21 cellular contexts compared by ENCODE assay signal in genomic region chr11:57571631-57572030, GRCh38. TPM values are rescaled to one million over a fixed set of nuclear protein-coding genes. Genes with fewer than 3 reads are reported as not detected.
DNase-seq lines count a peak whose midpoint lies in the region; ATAC-seq, FAIRE-seq and TF ChIP-seq lines count a peak whose summit lies in the region.
"Had no signal": no experiment of that assay in that cellular context is flagged by ENCODE, and none has a peak within 500 bp of the region (broad histone marks: within the 10 kb centered on the region; RNA-seq: fewer than 3 reads in every experiment).

No MANE protein-coding gene starts in this region.

- no peak overlapping the region for H3K14ac ChIP-seq in H1 (ENCODE audit: insufficient read length)

- no peak overlapping the region for H4K5ac ChIP-seq in H1 (ENCODE audit: insufficient read length, low read depth, low read length)

- H3K4me1 ChIP-seq in H1 (replicated peaks in 1 of 4; ENCODE audit: control insufficient read depth in 3 of 4, insufficient read depth in 4 of 4, low read length in 3 of 4) (peaks cover under 1 to 10% (median 7%) of the 10 kb centered on the region in 4 experiments; a peak in 6 of 7 replicates), BE2C (no peaks in the 10 kb centered on the region)

- H2AFZ ChIP-seq in H1 (ENCODE audit: low read length), result no peak overlapping the region

- ATAC-seq in GM19324 (IDR thresholded peaks at IDR 0.05; ENCODE audit: low FRiP score, unreplicated experiment), result no peak
- ATAC-seq: activated CD8-positive, alpha-beta T cell treated with anti-CD3 and anti-CD28 coated beads, Interleukin-2, amount 10 ng/mL, durations not matched to agents 7 days and 5 days; upper lobe of right lung had no signal

- FAIRE-seq in H1 (lab: Jason Lieb, UNC), result no peak
- FAIRE-seq: H54 had no signal

- TF ChIP-seq RAD21 in H1 (IDR thresholded peaks at IDR 0.05 in 1 of 2, conservative IDR thresholded peaks at IDR 0.05 in 1 of 2; ENCODE audit: low read depth in 2 of 2, low read length in 2 of 2), result no peak

- no peaks in the 10 kb centered on the region for H3K36me3 ChIP-seq in H1 (ENCODE audit: control insufficient read depth in 2 of 4, insufficient read depth in 4 of 4, low read length in 3 of 4)
- no peaks in the 10 kb centered on the region for H3K36me3 ChIP-seq in BE2C
- H3K36me3 ChIP-seq: upper lobe of right lung had no signal

- no peak for TF ChIP-seq POLR2A in H1 (IDR thresholded peaks at IDR 0.05; ENCODE audit: control extremely low read depth in 1 of 2, low read depth in 2 of 2, low read length in 2 of 2)

- no peak overlapping the region for H2AK5ac ChIP-seq in H1 (ENCODE audit: low read depth, low read length)

- no peak overlapping the region for H2BK120ac ChIP-seq in H1 (replicated peaks; ENCODE audit: low read depth, low read length)

- H3K4ac ChIP-seq in H1 (replicated peaks; ENCODE audit: insufficient read length, low read depth, low read length), result no peak overlapping the region

- H2BK15ac ChIP-seq in H1 (ENCODE audit: low read length), result peak overlapping the region; percentile 2; the same call in 1 of the 2 replicates

- no peak overlapping the region for H4K8ac ChIP-seq in H1 (ENCODE audit: extremely low read depth, insufficient read depth, low read length)

- no peak overlapping the region for H3K23ac ChIP-seq in H1 (ENCODE audit: insufficient read length)

- H3K27me3 ChIP-seq in HL-60 (ENCODE audit: insufficient read depth, poor library complexity, severe bottlenecking) (no peaks in the 10 kb centered on the region), H1 (replicated peaks in 1 of 4; ENCODE audit: control insufficient read depth in 3 of 4, extremely low read depth in 1 of 4, insufficient read depth in 3 of 4, low read length in 3 of 4) (no peaks in the 10 kb centered on the region), BE2C (no peaks in the 10 kb centered on the region; the same call in 1 of the 2 replicates)
- H3K27me3 ChIP-seq: upper lobe of right lung had no signal

- H3K79me2 ChIP-seq in H1 (ENCODE audit: control insufficient read depth in 1 of 2, insufficient read depth in 2 of 2, low read length in 2 of 2), result peaks cover 0 to 3% of the 10 kb centered on the region in 2 experiments; a peak in 1 of 4 replicates

- no peaks in the 10 kb centered on the region for H3K9me3 ChIP-seq in H1 (ENCODE audit: insufficient read depth in 2 of 2, low read depth in 1 of 2, low read length in 1 of 2)
- no peaks in the 10 kb centered on the region for H3K9me3 ChIP-seq in BE2C
- H3K9me3 ChIP-seq: SK-N-SH, upper lobe of right lung had no signal

- no peak overlapping the region for H3K18ac ChIP-seq in H1 (ENCODE audit: extremely low read depth, low read length)

- peak overlapping the region; percentile 10; the same call in 1 of the 2 replicates for H3K27ac ChIP-seq in HL-60 (replicated peaks)
- H3K27ac ChIP-seq in H1 (ENCODE audit: low read depth, low read length), result no peak overlapping the region
- no peak overlapping the region for H3K27ac ChIP-seq in substantia nigra (ENCODE audit: low read depth, low read length, poor library complexity, severe bottlenecking)
- H3K27ac ChIP-seq: upper lobe of right lung, VCaP had no signal

- no peaks in the 10 kb centered on the region for H4K20me1 ChIP-seq in H1 (replicated peaks in 1 of 2; ENCODE audit: control insufficient read depth in 1 of 2, insufficient read depth in 2 of 2, low read length in 2 of 2)

- peaks cover 6% of the 10 kb centered on the region; the same call in 1 of the 2 replicates for H3K23me2 ChIP-seq in H1 (ENCODE audit: low read depth, low read length)

- no peak overlapping the region for H2BK20ac ChIP-seq in H1 (ENCODE audit: low read length)

- H3K4me2 ChIP-seq in H1 (ENCODE audit: insufficient read depth in 1 of 2, low read depth in 2 of 2, low read length in 2 of 2), result no peak overlapping the region
- H3K4me2 ChIP-seq: SK-N-SH had no signal

- TF ChIP-seq CTCF in HL-60 (IDR thresholded peaks at IDR 0.05; ENCODE audit: insufficient read depth, low read length), result no peak
- TF ChIP-seq CTCF in H1 (IDR thresholded peaks at IDR 0.05; ENCODE audit: control extremely low read depth in 1 of 3, insufficient read depth in 1 of 3, low read depth in 1 of 3, low read length in 3 of 3), result no peak
- no peak for TF ChIP-seq CTCF in BE2C (IDR thresholded peaks at IDR 0.05; ENCODE audit: low read depth, low read length)

- H2BK5ac ChIP-seq in H1 (ENCODE audit: low read depth, low read length), result no peak overlapping the region

- DNase-seq in HL-60 (ENCODE audit: low read depth in 1 of 2, low spot score in 1 of 2), result peak in 1 of 2 experiments; percentile 61
- DNase-seq in MV-4-11 (lab: John Stamatoyannopoulos, UW), result peak; percentile 62
- DNase-seq in H1 (ENCODE audit: low read depth in 1 of 2, low spot score in 2 of 2), result no peak
- DNase-seq in substantia nigra (lab: John Stamatoyannopoulos, UW), result no peak
- DNase-seq in BE2C, result no peak
- DNase-seq: activated CD8-positive, alpha-beta T cell treated with anti-CD3 and anti-CD28 coated beads, Interleukin-2, amount 10 ng/mL, durations not matched to agents 7 days and 5 days; anterior cingulate cortex; cerebellar nuclear complex; DMS153; endodermal cell; NCI-H187 treated with DMSO at 0.1 percent for 48 hours; SK-N-SH; stimulated activated CD4-positive, alpha-beta T cell treated with anti-CD3 and anti-CD28 coated beads, Interleukin-12 subunit alpha, Interleukin-12 subunit beta, amount 100 ng/mL, for 4 hours; upper lobe of right lung had no signal

- no peak overlapping the region for H3K4me3 ChIP-seq in HL-60 (replicated peaks; ENCODE audit: insufficient read depth, low read length)
- no peak overlapping the region for H3K4me3 ChIP-seq in H1 (ENCODE audit: extremely low read depth in 1 of 4, insufficient read depth in 2 of 4, low read depth in 3 of 4, low read length in 4 of 4)
- no peak overlapping the region for H3K4me3 ChIP-seq in BE2C (ENCODE audit: low read depth, low read length)
- H3K4me3 ChIP-seq: upper lobe of right lung had no signal

- POLR2A ChIA-PET in H1 (lab: Charles Lee; ENCODE audit: partially characterized antibody), result interaction anchor here (0.6 to 9.7 kb wide), 6 partner anchors 8 to 103 kb away, joined by 3 to 591 read pairs (median 4); partner anchors contain the start of genes SERPING1 and YPEL4

- TF ChIP-seq EP300 in H1 (IDR thresholded peaks at IDR 0.05; ENCODE audit: borderline replicate concordance in 1 of 2, low read depth in 2 of 2, low read length in 2 of 2), result no peak

- no peak overlapping the region for H3K9ac ChIP-seq in H1 (replicated peaks in 1 of 4; ENCODE audit: extremely low read depth in 1 of 4, low read depth in 3 of 4, low read length in 3 of 4)
- H3K9ac ChIP-seq: SK-N-SH had no signal

- no peak overlapping the region for H4K91ac ChIP-seq in H1 (replicated peaks; ENCODE audit: insufficient read length, low read length)

- H3K79me1 ChIP-seq in H1 (ENCODE audit: low read depth, low read length), result no peaks in the 10 kb centered on the region

- WGBS in H1 (ENCODE audit: extremely low coverage in 1 of 2, insufficient coverage in 1 of 2, insufficient read length in 1 of 2, insufficient replicate concordance in 2 of 2, low coverage in 1 of 2, low lambda C conversion rate in 2 of 2, missing lambda C conversion rate in 1 of 2), 2 experiments, result 100% methylated on average over 2 of the region's 2 CpGs; no CpG with 5 or more reads in 1 of the 2 experiments

- H3K56ac ChIP-seq in H1 (replicated peaks; ENCODE audit: insufficient read length, low read depth, low read length), result no peak overlapping the region

- no peak overlapping the region for H2BK12ac ChIP-seq in H1 (ENCODE audit: low read depth, low read length)

- CTCF ChIA-PET in H1 (lab: Charles Lee; ENCODE audit: partially characterized antibody), result interaction anchor here (1.0 to 9.6 kb wide), 7 partner anchors 10 to 230 kb away, joined by 3 to 357 read pairs (median 5); no protein-coding TSS in a partner anchor

RNA-seq across cellular contexts. Expression of gene UBE2L6, which starts 4.2 kb away (rescaled TPM):
- 67.8 and 68.1 TPM in 2 replicates for total RNA-seq in H1 (2021; fragmentation: NEBNext Ultra II Directional; extraction: Animal tissue kit (Norgen Biotek cat#: 25700))
- polyA plus RNA-seq in H1 (2011; rRNA removed), result 89.2 and 94.8 TPM in 2 replicates
- 92.7 TPM for polyA plus RNA-seq in H1 (2011; cell fraction: cytosol; rRNA removed)
- 76.4 TPM for polyA plus RNA-seq in H1 (2011; cell fraction: nucleus; rRNA removed)
- polyA plus RNA-seq in H1 (2012, experiment 1 of 2), result 85.5 to 104 TPM (median 94.8 TPM) in 4 replicates
- 94.0 TPM for polyA plus RNA-seq in H1 (2012, experiment 2 of 2)
- polyA plus RNA-seq in H1 (2013, experiment 1 of 2), result 54.7 TPM
- 57.9 TPM for polyA plus RNA-seq in H1 (2013, experiment 2 of 2)
- 95.5 and 96.0 TPM in 2 replicates for polyA minus RNA-seq in H1 (2011; rRNA and poly(A)+ RNA removed)
- 37.5 TPM for polyA minus RNA-seq in H1 (2011; cell fraction: cytosol; rRNA and poly(A)+ RNA removed)
- 32.1 TPM for polyA minus RNA-seq in H1 (2011; cell fraction: nucleus; rRNA and poly(A)+ RNA removed)
- 2.0 TPM for polyA plus RNA-seq in BE2C (2012; ENCODE audit: insufficient read depth, insufficient read length, low read depth)

RNA-seq across cellular contexts. Expression of gene SERPING1, which starts 25.9 kb away (rescaled TPM):
- 50.9 and 57.3 TPM in 2 replicates for total RNA-seq in H1 (2021; fragmentation: NEBNext Ultra II Directional; extraction: Animal tissue kit (Norgen Biotek cat#: 25700))
- polyA plus RNA-seq in H1 (2011; rRNA removed), result 54.8 and 78.8 TPM in 2 replicates
- polyA plus RNA-seq in H1 (2011; cell fraction: cytosol; rRNA removed), result 37.7 TPM
- 62.1 TPM for polyA plus RNA-seq in H1 (2011; cell fraction: nucleus; rRNA removed)
- 56.7 to 76.6 TPM (median 65.9 TPM) in 4 replicates for polyA plus RNA-seq in H1 (2012, experiment 1 of 2)
- polyA plus RNA-seq in H1 (2012, experiment 2 of 2), result 69.6 TPM
- polyA plus RNA-seq in H1 (2013, experiment 1 of 2), result 117 TPM
- 123 TPM for polyA plus RNA-seq in H1 (2013, experiment 2 of 2)
- 37.0 and 41.9 TPM in 2 replicates for polyA minus RNA-seq in H1 (2011; rRNA and poly(A)+ RNA removed)
- polyA minus RNA-seq in H1 (2011; cell fraction: cytosol; rRNA and poly(A)+ RNA removed), result 29.6 TPM
- 18.7 TPM for polyA minus RNA-seq in H1 (2011; cell fraction: nucleus; rRNA and poly(A)+ RNA removed)
- not detected for polyA plus RNA-seq in BE2C (2012; ENCODE audit: insufficient read depth, insufficient read length, low read depth)
- total RNA-seq: activated CD8-positive, alpha-beta T cell treated with anti-CD3 and anti-CD28 coated beads, Interleukin-2, amount 10 ng/mL, durations not matched to agents 7 days and 5 days; NCI-H460 had no signal

RNA-seq across cellular contexts. Expression of gene SMTNL1, which starts 34.2 kb away (rescaled TPM):
- not detected in 2 replicates for total RNA-seq in H1 (2021; fragmentation: NEBNext Ultra II Directional; extraction: Animal tissue kit (Norgen Biotek cat#: 25700))
- polyA plus RNA-seq in H1 (2011; rRNA removed), result 0.13 and 0.18 TPM in 2 replicates
- polyA plus RNA-seq in H1 (2011; cell fraction: cytosol; rRNA removed), result 0.22 TPM
- polyA plus RNA-seq in H1 (2011; cell fraction: nucleus; rRNA removed), result 0.23 TPM
- polyA plus RNA-seq in H1 (2012, experiment 1 of 2), result 0.31 to 0.55 TPM (median 0.44 TPM) in 4 replicates
- polyA plus RNA-seq in H1 (2012, experiment 2 of 2), result 0.26 TPM
- polyA plus RNA-seq in H1 (2013, experiment 1 of 2), result 0.24 TPM
- polyA plus RNA-seq in H1 (2013, experiment 2 of 2), result 0.11 TPM
- polyA minus RNA-seq in H1 (2011; rRNA and poly(A)+ RNA removed), result not detected in 2 replicates
- not detected for polyA minus RNA-seq in H1 (2011; cell fraction: cytosol; rRNA and poly(A)+ RNA removed)
- not detected for polyA minus RNA-seq in H1 (2011; cell fraction: nucleus; rRNA and poly(A)+ RNA removed)
- polyA plus RNA-seq in BE2C (2012; ENCODE audit: insufficient read depth, insufficient read length, low read depth), result not detected
- total RNA-seq: activated CD8-positive, alpha-beta T cell treated with anti-CD3 and anti-CD28 coated beads, Interleukin-2, amount 10 ng/mL, durations not matched to agents 7 days and 5 days; mesenteric fat pad; NCI-H460; upper lobe of right lung had no signal
- polyA plus RNA-seq: BJ, neural cell, SK-N-SH had no signal

RNA-seq across cellular contexts. Expression of gene TIMM10, which starts 41.1 kb away (rescaled TPM):
- total RNA-seq in H1 (2021; fragmentation: NEBNext Ultra II Directional; extraction: Animal tissue kit (Norgen Biotek cat#: 25700)), result 109 and 117 TPM in 2 replicates
- 208 and 227 TPM in 2 replicates for polyA plus RNA-seq in H1 (2011; rRNA removed)
- polyA plus RNA-seq in H1 (2011; cell fraction: cytosol; rRNA removed), result 230 TPM
- polyA plus RNA-seq in H1 (2011; cell fraction: nucleus; rRNA removed), result 119 TPM
- polyA plus RNA-seq in H1 (2012, experiment 1 of 2), result 158 to 185 TPM (median 175 TPM) in 4 replicates
- 187 TPM for polyA plus RNA-seq in H1 (2012, experiment 2 of 2)
- 152 TPM for polyA plus RNA-seq in H1 (2013, experiment 1 of 2)
- polyA plus RNA-seq in H1 (2013, experiment 2 of 2), result 158 TPM
- 71.3 and 73.7 TPM in 2 replicates for polyA minus RNA-seq in H1 (2011; rRNA and poly(A)+ RNA removed)
- polyA minus RNA-seq in H1 (2011; cell fraction: cytosol; rRNA and poly(A)+ RNA removed), result 25.8 TPM
- polyA minus RNA-seq in H1 (2011; cell fraction: nucleus; rRNA and poly(A)+ RNA removed), result 40.7 TPM
- 91.8 TPM for polyA plus RNA-seq in BE2C (2012; ENCODE audit: insufficient read depth, insufficient read length, low read depth)

RNA-seq across cellular contexts. Expression of gene SLC43A1, which starts 56.1 kb away (rescaled TPM):
- total RNA-seq in H1 (2021; fragmentation: NEBNext Ultra II Directional; extraction: Animal tissue kit (Norgen Biotek cat#: 25700)), result 30.1 and 34.5 TPM in 2 replicates
- polyA plus RNA-seq in H1 (2011; rRNA removed), result 58.0 and 79.5 TPM in 2 replicates
- 51.3 TPM for polyA plus RNA-seq in H1 (2011; cell fraction: cytosol; rRNA removed)
- 92.4 TPM for polyA plus RNA-seq in H1 (2011; cell fraction: nucleus; rRNA removed)
- polyA plus RNA-seq in H1 (2012, experiment 1 of 2), result 27.7 to 39.6 TPM (median 34.4 TPM) in 4 replicates
- 34.6 TPM for polyA plus RNA-seq in H1 (2012, experiment 2 of 2)
- polyA plus RNA-seq in H1 (2013, experiment 1 of 2), result 25.5 TPM
- 27.2 TPM for polyA plus RNA-seq in H1 (2013, experiment 2 of 2)
- polyA minus RNA-seq in H1 (2011; rRNA and poly(A)+ RNA removed), result 54.4 and 66.2 TPM in 2 replicates
- 27.5 TPM for polyA minus RNA-seq in H1 (2011; cell fraction: cytosol; rRNA and poly(A)+ RNA removed)
- polyA minus RNA-seq in H1 (2011; cell fraction: nucleus; rRNA and poly(A)+ RNA removed), result 36.7 TPM
- polyA plus RNA-seq in BE2C (2012; ENCODE audit: insufficient read depth, insufficient read length, low read depth), result 14.9 TPM
